In genomic region chr3:72123908-72124441, GRCh38 we compare ENCODE assay signal across 1 cellular context.
A peak's percentile ranks its signal among the peaks of the same experiment; 100 is the strongest.
TF ChIP-seq lines count a peak whose summit lies in the region.

No MANE protein-coding gene starts in this region.

TF ChIP-seq in K562, 482 proteins besides CTCF, POLR2A, EP300 and RAD21 (continued from another document and continues in another):
- TF ChIP-seq ATF6 (CRISPR knock-in tag; IDR thresholded peaks at IDR 0.05) (no peak), ATF1 (CRISPR knock-in tag; IDR thresholded peaks at IDR 0.05) (no peak), ATF1 (tag; IDR thresholded peaks at IDR 0.05) (peak; percentile 51), GTF2F1 (IDR thresholded peaks at IDR 0.05; ENCODE audit: low read depth, low read length) (no peak), TAF15 (IDR thresholded peaks at IDR 0.05; ENCODE audit: low read depth, low read length) (no peak), BRCA1 (IDR thresholded peaks at IDR 0.05) (no peak), BRCA1 (CRISPR knock-in tag; IDR thresholded peaks at IDR 0.05) (no peak), ZNF655 (CRISPR knock-in tag; IDR thresholded peaks at IDR 0.05) (no peak), GTF3C2 (IDR thresholded peaks at IDR 0.05; ENCODE audit: borderline replicate concordance, extremely low read depth, insufficient read length) (no peak), SPI1 (IDR thresholded peaks at IDR 0.05; ENCODE audit: borderline replicate concordance, low read depth, low read length) (no peak), HDAC2 (IDR thresholded peaks at IDR 0.05) (peak; percentile 48; the same call in 1 of the 2 replicates), ZNF146 (CRISPR knock-in tag; IDR thresholded peaks at IDR 0.05; ENCODE audit: unreplicated experiment) (no peak), ELF1 (tag; IDR thresholded peaks at IDR 0.05) (no peak), BRF2 (IDR thresholded peaks at IDR 0.05; ENCODE audit: borderline replicate concordance, insufficient read depth, insufficient read length) (no peak), ARID2 (IDR thresholded peaks at IDR 0.05) (no peak), HNRNPK (IDR thresholded peaks at IDR 0.05; ENCODE audit: low read depth, low read length, poor library complexity, severe bottlenecking) (no peak), ZNF518B (CRISPR knock-in tag; IDR thresholded peaks at IDR 0.05) (no peak), ARID1B (IDR thresholded peaks at IDR 0.05) (peak; percentile 69), MLX (CRISPR knock-in tag; conservative IDR thresholded peaks at IDR 0.05) (no peak), NR2C2 (CRISPR knock-in tag; IDR thresholded peaks at IDR 0.05) (no peak), NR2C2 (tag; IDR thresholded peaks at IDR 0.05) (peak; percentile 49), HIVEP1 (CRISPR knock-in tag; IDR thresholded peaks at IDR 0.05) (no peak), ARID4B (CRISPR knock-in tag; IDR thresholded peaks at IDR 0.05) (no peak), ZNF77 (CRISPR knock-in tag; IDR thresholded peaks at IDR 0.05) (no peak), POLR3A (IDR thresholded peaks at IDR 0.05; ENCODE audit: borderline replicate concordance, extremely low read depth, insufficient read depth, insufficient read length) (no peak), ZNF165 (CRISPR knock-in tag; IDR thresholded peaks at IDR 0.05; ENCODE audit: borderline replicate concordance) (no peak), ZNF444 (CRISPR knock-in tag; IDR thresholded peaks at IDR 0.05) (no peak), TSC22D4 (tag; IDR thresholded peaks at IDR 0.05) (no peak), SRSF9 (IDR thresholded peaks at IDR 0.05; ENCODE audit: borderline replicate concordance, low read depth, low read length) (no peak), NFIC (IDR thresholded peaks at IDR 0.05) (peak; percentile 93), ZNF282 (CRISPR knock-in tag; IDR thresholded peaks at IDR 0.05) (no peak), RCOR1 (IDR thresholded peaks at IDR 0.05; ENCODE audit: borderline replicate concordance in 1 of 2, low read depth in 2 of 2, low read length in 2 of 2) (peak in 1 of 2 experiments; percentile 69; a peak in 1 of 4 replicates), CREB3L1 (IDR thresholded peaks at IDR 0.05; ENCODE audit: borderline replicate concordance, low read depth) (peak; percentile 76), FOS (IDR thresholded peaks at IDR 0.05; ENCODE audit: extremely low read depth, insufficient read length) (peak; percentile 56), ZNF76 (CRISPR knock-in tag; IDR thresholded peaks at IDR 0.05; ENCODE audit: borderline replicate concordance) (no peak), KLF6 (CRISPR knock-in tag; IDR thresholded peaks at IDR 0.05; ENCODE audit: borderline replicate concordance) (no peak), ZNF584 (CRISPR knock-in tag; IDR thresholded peaks at IDR 0.05; ENCODE audit: low read depth) (no peak), SNRNP70 (optimal IDR thresholded peaks at IDR 0.05; ENCODE audit: low read depth, low read length) (no peak), NCOR1 (IDR thresholded peaks at IDR 0.05) (no peak), ETV6 (IDR thresholded peaks at IDR 0.05; ENCODE audit: borderline replicate concordance in 1 of 2, low read depth in 2 of 2, low read length in 1 of 2) (no peak), ETV6 (CRISPR knock-in tag; IDR thresholded peaks at IDR 0.05; ENCODE audit: borderline replicate concordance) (no peak), XRCC5 (IDR thresholded peaks at IDR 0.05; ENCODE audit: low read depth, low read length) (no peak), C11orf30 (IDR thresholded peaks at IDR 0.05; ENCODE audit: low read depth) (no peak), NR3C1 (CRISPR knock-in tag; IDR thresholded peaks at IDR 0.05) (no peak), NCOA6 (IDR thresholded peaks at IDR 0.05) (no peak)
